Comparison of ENCODE assay signal across 19 cellular contexts in the genomic region with DNA sequence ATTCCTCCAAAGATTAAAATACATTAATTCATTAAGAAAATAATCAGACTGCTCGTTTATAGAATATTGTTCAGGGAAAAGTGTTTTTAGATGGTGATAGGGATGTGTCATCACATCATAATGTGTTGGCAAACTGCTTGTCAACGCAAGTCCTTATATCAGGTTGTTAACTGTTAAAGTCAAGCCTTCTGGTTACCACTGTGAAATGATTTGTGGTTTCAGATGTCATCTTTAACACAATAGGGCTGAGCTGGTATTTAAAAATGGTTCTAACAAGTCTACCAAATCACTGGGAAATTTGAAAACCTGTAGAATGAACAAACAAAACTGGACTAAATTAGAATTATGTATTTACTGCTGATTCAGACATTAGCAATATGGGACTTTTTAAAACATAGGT. TPM values are rescaled to one million over a fixed set of nuclear protein-coding genes. Genes with fewer than 3 reads are reported as not detected.
"Had no signal": no experiment of that assay in that cellular context is flagged by ENCODE, and none has a peak within 500 bp of the region (broad histone marks: within the 10 kb centered on the region; RNA-seq: fewer than 3 reads in every experiment).

No MANE protein-coding gene starts in this region.

- H3K9me3 ChIP-seq: mucosa of descending colon, spleen had no signal

- H3K27ac ChIP-seq: coronary artery, spleen had no signal

- DNase-seq: activated CD4-positive, alpha-beta T cell treated with anti-CD3 and anti-CD28 coated beads for 48 hours; activated naive CD4-positive, alpha-beta T cell treated with Interleukin-2 at 50 U/mL for 16 hours; central memory CD4-positive, alpha-beta T cell; effector CD4-positive, alpha-beta T cell; immature natural killer cell; left colon; mucosa of descending colon; natural killer cell; right cardiac atrium; spleen; stimulated activated CD4-positive, alpha-beta T cell treated with anti-CD3 and anti-CD28 coated beads, Interleukin-1b, Interleukin-23, amount 100 ng/mL, for 48 hours; substantia nigra; T-helper 17 cell; trophoblast cell had no signal

- H3K27me3 ChIP-seq: spleen had no signal

- H3K36me3 ChIP-seq: spleen had no signal

- H3K4me1 ChIP-seq: spleen had no signal

- H3K4me3 ChIP-seq: coronary artery, mucosa of descending colon, spleen had no signal

- ATAC-seq: left colon; mucosa of descending colon; natural killer cell; right cardiac atrium; stimulated activated memory B cell treated with anti-CD40 and anti-IgM and Interleukin-4, amounts not matched to agents 10 μg/mL and 1 μg/mL and 100 μg/mL, for 72 hours; T-helper 17 cell; WTC11 had no signal

RNA-seq across cellular contexts. Expression of a gene that starts 2.4 kb away (rescaled TPM):
- total RNA-seq: glomerular endothelial cell, left colon, mucosa of descending colon, natural killer cell, posterior vena cava, right cardiac atrium, spleen, T-helper 17 cell, WTC11 had no signal
- polyA plus RNA-seq: immature natural killer cell, right cardiac atrium, spleen had no signal
